In the genomic region with DNA sequence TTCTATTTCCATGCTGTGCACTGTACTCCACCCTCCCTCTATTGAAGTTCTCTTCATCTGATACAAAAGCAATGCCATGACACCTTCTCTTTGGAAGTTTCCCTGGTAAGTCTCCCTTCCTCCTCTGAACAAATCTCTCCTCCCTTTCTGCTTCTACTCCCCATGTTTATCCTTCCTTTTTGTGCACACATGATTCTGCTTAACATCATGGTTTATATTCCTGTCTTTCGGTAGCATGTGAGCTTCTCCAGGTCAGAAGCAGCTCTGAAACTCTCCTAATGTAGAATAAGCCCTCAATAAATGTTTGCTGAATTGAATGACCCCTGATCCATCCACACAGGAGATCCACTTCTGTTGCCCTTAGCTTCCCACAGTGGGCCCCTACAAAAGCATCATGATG, we compare ENCODE assay signal across 4 cellular contexts.
"Had no signal": no experiment of that assay in that cellular context is flagged by ENCODE, and none has a peak within 500 bp of the region (broad histone marks: within the 10 kb centered on the region; RNA-seq: fewer than 3 reads in every experiment).

No MANE protein-coding gene starts in this region.

- H3K4me3 ChIP-seq: K562 had no signal

- DNase-seq: IMR-90, KBM-7, KG1 had no signal
